8 cellular contexts compared by ENCODE assay signal in the genomic region with DNA sequence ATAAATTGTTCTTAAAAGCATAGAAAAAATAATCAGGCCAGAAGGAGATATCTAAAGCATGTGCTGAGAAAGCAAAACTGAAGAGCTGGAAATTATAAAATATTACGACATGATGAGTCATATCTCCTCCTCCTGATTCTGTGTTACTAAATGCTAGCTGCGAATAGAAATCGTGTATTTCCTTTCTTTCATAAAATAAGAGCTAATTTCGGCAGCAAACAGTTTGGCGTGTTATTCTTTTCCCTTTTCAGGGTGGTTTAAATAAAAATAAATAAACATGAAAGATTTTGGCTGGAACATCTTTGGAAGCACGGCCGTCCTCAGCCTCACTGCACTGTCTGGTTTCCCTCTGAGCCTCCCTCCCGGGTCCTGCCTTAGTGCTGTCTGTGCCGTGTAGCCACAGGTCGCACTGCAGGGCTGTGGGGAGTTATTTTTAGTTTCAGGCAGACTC. TPM values are rescaled to one million over a fixed set of nuclear protein-coding genes. Genes with fewer than 3 reads are reported as not detected.
DNase-seq lines count a peak whose midpoint lies in the region; ATAC-seq, FAIRE-seq and TF ChIP-seq lines count a peak whose summit lies in the region.

No MANE protein-coding gene starts in this region.

- peak overlapping the region; percentile 96 for H3K9ac ChIP-seq in SK-N-MC (ENCODE audit: insufficient read length)

- no peak for TF ChIP-seq CTCF in foreskin keratinocyte (conservative IDR thresholded peaks at IDR 0.05)
- TF ChIP-seq CTCF in endothelial cell (IDR thresholded peaks at IDR 0.05; ENCODE audit: unreplicated experiment), result no peak

- FAIRE-seq in H54 (lab: Jason Lieb, UNC), result no peak

- H3K9me3 ChIP-seq in SK-N-MC (ENCODE audit: low read depth, low read length), result no peaks in the 10 kb centered on the region

- H3K27ac ChIP-seq in SK-N-MC (peak overlapping the region; percentile 100), foreskin keratinocyte (peak overlapping the region; percentile 3)

- no peak for TF ChIP-seq POLR2A in H54 (IDR thresholded peaks at IDR 0.05; ENCODE audit: low read depth, low read length)

- no peak overlapping the region for H3K4me3 Mint-ChIP-seq in endothelial cell (ENCODE audit: unreplicated experiment)

- H3K4me3 ChIP-seq in SK-N-MC, result peak overlapping the region; percentile 78

- peak; percentile 61 for ATAC-seq in foreskin keratinocyte
- ATAC-seq in HG03469 (IDR thresholded peaks at IDR 0.05; ENCODE audit: unreplicated experiment), result no peak

- H3K36me3 Mint-ChIP-seq in endothelial cell (ENCODE audit: low read depth, unreplicated experiment), result no peaks in the 10 kb centered on the region

- peaks cover 5% of the 10 kb centered on the region for H3K27me3 Mint-ChIP-seq in endothelial cell (ENCODE audit: unreplicated experiment)

- H3K27me3 ChIP-seq in foreskin keratinocyte, result no peaks in the 10 kb centered on the region

- DNase-seq in H54 (ENCODE audit: insufficient read length, low spot score), result peak; percentile 66
- DNase-seq in SK-N-MC (ENCODE audit: low read depth, low spot score), result peak; percentile 94
- DNase-seq in foreskin keratinocyte, result peak; percentile 38 to 74
- peak; percentile 57 for DNase-seq in smooth muscle cell of the brain vasculature (ENCODE audit: low read depth, low spot score)
- no peak for DNase-seq in stimulated activated CD4-positive, alpha-beta T cell treated with anti-CD3 and anti-CD28 coated beads, Interleukin-4, amount 100 ng/mL, for 4 hours
- no peak for DNase-seq in endothelial cell (ENCODE audit: low spot score)
- no peak for DNase-seq in islet precursor cell

- H3K9me3 Mint-ChIP-seq in endothelial cell (ENCODE audit: unreplicated experiment), result no peaks in the 10 kb centered on the region

- no peaks in the 10 kb centered on the region; the same call in 1 of the 2 replicates for H3K36me3 ChIP-seq in SK-N-MC (ENCODE audit: insufficient read depth, low read length)

- no peak overlapping the region for H3K27ac Mint-ChIP-seq in endothelial cell (ENCODE audit: unreplicated experiment)

- peaks cover 16% of the 10 kb centered on the region for H3K4me1 Mint-ChIP-seq in endothelial cell (ENCODE audit: unreplicated experiment)

- peaks cover 24% of the 10 kb centered on the region for H3K4me1 ChIP-seq in foreskin keratinocyte

RNA-seq across cellular contexts. Expression of gene ADARB1, which starts 56.0 kb away (rescaled TPM):
- total RNA-seq in foreskin keratinocyte, result 23.7 and 29.2 TPM in 2 replicates
- polyA plus RNA-seq in foreskin keratinocyte, result 11.6 and 12.0 TPM in 2 replicates
- total RNA-seq in endothelial cell (ENCODE audit: unreplicated experiment), result 14.5 TPM

Comparison
In these comparisons a context has a peak if more than half of its experiments do, and no peak if none do; other contexts are left out.
1. DNase-seq: peak in H54 (single experiment), SK-N-MC (single experiment), foreskin keratinocyte (2 of 2) and smooth muscle cell of the brain vasculature (single experiment); none in stimulated activated CD4-positive, alpha-beta T cell treated with anti-CD3 and anti-CD28 coated beads, Interleukin-4, amount 100 ng/mL, for 4 hours (0 of 2), endothelial cell (single experiment) and islet precursor cell (single experiment).